In the genomic region with DNA sequence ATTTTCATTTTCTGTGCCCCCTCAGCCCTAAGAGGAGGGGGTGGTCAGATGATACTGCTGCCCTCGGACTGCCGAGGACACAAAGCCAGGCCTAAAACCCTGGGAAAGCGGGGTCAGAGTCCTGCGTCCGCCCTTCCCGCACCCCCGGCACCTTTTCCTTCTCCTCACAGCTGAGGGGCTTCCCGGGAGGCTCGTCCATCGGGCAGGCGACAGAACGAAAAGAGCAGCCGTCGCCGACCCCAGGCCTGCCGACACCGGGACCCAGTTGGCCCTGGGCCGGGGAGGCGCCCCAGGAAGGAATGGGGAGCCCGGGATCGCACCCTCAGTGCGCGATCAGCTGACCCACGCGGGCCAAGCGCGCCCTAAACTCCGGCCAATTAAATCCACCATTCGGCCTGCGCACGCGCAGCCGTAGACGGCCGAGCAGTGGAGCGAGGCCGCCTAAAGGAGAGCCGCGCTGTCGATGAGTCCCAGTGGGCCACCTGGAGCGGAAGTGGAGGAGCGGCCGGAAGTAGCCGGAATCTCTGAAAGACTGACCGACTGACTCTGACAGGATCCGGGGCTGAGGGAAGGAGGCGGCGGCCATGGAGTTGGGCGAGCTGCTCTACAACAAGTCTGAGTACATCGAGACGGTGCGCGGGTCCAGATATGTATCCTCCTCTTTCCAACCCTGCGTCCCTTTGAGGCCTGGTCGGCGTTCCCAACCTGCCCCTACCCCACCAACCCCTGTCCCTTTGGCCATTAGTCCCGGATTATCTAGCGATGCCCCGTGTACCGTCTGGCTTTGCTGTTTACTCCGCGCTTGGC, we compare ENCODE assay signal across 1 cellular context.
TF ChIP-seq lines count a peak whose summit lies in the region.

A gene (plus strand): TSS at position 508 of the 807 bp plus-strand sequence. CDS start 77 bp downstream, at position 585.
A gene (minus strand): TSS at position 352 of the 807 bp plus-strand sequence. CDS start 153 bp downstream, at position 199.

TF ChIP-seq in neural cell, 6 proteins besides CTCF, POLR2A, EP300 and RAD21 (continued from another document):
- TF ChIP-seq, protein P1, sequence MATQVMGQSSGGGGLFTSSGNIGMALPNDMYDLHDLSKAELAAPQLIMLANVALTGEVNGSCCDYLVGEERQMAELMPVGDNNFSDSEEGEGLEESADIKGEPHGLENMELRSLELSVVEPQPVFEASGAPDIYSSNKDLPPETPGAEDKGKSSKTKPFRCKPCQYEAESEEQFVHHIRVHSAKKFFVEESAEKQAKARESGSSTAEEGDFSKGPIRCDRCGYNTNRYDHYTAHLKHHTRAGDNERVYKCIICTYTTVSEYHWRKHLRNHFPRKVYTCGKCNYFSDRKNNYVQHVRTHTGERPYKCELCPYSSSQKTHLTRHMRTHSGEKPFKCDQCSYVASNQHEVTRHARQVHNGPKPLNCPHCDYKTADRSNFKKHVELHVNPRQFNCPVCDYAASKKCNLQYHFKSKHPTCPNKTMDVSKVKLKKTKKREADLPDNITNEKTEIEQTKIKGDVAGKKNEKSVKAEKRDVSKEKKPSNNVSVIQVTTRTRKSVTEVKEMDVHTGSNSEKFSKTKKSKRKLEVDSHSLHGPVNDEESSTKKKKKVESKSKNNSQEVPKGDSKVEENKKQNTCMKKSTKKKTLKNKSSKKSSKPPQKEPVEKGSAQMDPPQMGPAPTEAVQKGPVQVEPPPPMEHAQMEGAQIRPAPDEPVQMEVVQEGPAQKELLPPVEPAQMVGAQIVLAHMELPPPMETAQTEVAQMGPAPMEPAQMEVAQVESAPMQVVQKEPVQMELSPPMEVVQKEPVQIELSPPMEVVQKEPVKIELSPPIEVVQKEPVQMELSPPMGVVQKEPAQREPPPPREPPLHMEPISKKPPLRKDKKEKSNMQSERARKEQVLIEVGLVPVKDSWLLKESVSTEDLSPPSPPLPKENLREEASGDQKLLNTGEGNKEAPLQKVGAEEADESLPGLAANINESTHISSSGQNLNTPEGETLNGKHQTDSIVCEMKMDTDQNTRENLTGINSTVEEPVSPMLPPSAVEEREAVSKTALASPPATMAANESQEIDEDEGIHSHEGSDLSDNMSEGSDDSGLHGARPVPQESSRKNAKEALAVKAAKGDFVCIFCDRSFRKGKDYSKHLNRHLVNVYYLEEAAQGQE (IDR thresholded peaks at IDR 0.05; ENCODE audit: borderline replicate concordance): peak; percentile 64
